31 cellular contexts compared by ENCODE assay signal in the genomic region with DNA sequence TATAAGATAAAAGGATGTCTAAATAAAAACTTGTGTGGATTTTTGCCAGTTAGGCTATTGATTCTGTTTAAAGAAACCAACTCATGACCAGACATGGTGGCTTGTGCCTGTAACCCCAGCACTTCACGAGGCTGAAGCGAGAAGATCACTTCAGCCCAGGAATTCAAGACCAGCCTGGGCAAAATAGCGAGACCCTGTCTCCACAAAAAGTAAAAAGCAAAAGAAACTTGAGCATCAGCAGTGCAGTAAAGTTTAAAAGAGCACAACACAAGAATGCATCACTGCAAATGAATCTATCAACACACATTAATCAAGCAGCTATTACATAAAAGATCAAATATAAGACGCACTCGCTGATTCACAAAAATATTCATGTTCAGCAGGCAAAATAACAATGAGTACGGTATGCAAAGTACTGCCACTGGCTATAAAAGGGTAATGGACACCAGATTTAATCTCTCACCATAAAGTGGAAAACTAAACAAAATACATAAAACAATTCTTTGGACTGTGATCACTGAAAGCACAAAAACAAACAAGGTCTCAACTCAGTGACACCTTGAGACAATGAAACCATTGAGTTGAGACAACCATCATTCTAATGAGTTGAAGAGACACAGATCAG. TPM values are rescaled to one million over a fixed set of nuclear protein-coding genes. Genes with fewer than 3 reads are reported as not detected.
A peak's percentile ranks its signal among the peaks of the same experiment; 100 is the strongest.
DNase-seq lines count a peak whose midpoint lies in the region; ATAC-seq, FAIRE-seq and TF ChIP-seq lines count a peak whose summit lies in the region.
"Had no signal": no experiment of that assay in that cellular context is flagged by ENCODE, and none has a peak within 500 bp of the region (broad histone marks: within the 10 kb centered on the region; RNA-seq: fewer than 3 reads in every experiment).

No MANE protein-coding gene starts in this region.

- H3K27me3 ChIP-seq in Karpas-422 (ENCODE audit: low read length) (no peaks in the 10 kb centered on the region), GM12878 (replicated peaks in 1 of 2; ENCODE audit: control insufficient read depth in 2 of 2, insufficient read depth in 2 of 2, low read length in 1 of 2) (no peaks in the 10 kb centered on the region), small intestine (ENCODE audit: control insufficient read depth in 2 of 2, insufficient read depth in 2 of 2, low read length in 2 of 2) (no peaks in the 10 kb centered on the region)
- H3K27me3 ChIP-seq: gastrocnemius medialis, neural progenitor cell, stomach had no signal

- H3K9me3 ChIP-seq in Karpas-422 (ENCODE audit: low read length) (no peaks in the 10 kb centered on the region), GM12878 (replicated peaks; ENCODE audit: control insufficient read depth, insufficient read depth, low read length) (no peaks in the 10 kb centered on the region; the same call in 2 of the 3 replicates), small intestine (ENCODE audit: control insufficient read depth, low read depth) (no peaks in the 10 kb centered on the region)
- H3K9me3 ChIP-seq: gastrocnemius medialis, psoas muscle, stomach had no signal

- TF ChIP-seq CTCF in GM12878 (IDR thresholded peaks at IDR 0.05 in 2 of 3, conservative IDR thresholded peaks at IDR 0.05 in 1 of 3; ENCODE audit: control insufficient read depth in 2 of 3, extremely low read depth in 1 of 3, insufficient read depth in 1 of 3, low read depth in 3 of 3, low read length in 3 of 3): no peak

- SMC1A ChIA-PET in GM12878 (lab: Charles Lee; ENCODE audit: uncharacterized antibody, unreplicated experiment): interaction anchor here (1.4 to 6.3 kb wide), 5 partner anchors 8 to 55 kb away, joined by 3 to 61 read pairs (median 7); a partner anchor contains a TSS

- peak overlapping the region; percentile 2 for H3K4me2 ChIP-seq in Karpas-422 (ENCODE audit: low read depth, low read length, poor library complexity, severe bottlenecking)
- peak overlapping the region; percentile 45; the same call in 1 of the 2 replicates for H3K4me2 ChIP-seq in GM12878 (ENCODE audit: control insufficient read depth, insufficient read depth)
- H3K4me2 ChIP-seq: neural progenitor cell had no signal

- H3K4me1 ChIP-seq in Karpas-422 (ENCODE audit: low read length) (peaks cover 39% of the 10 kb centered on the region), GM12878 (ENCODE audit: control insufficient read depth, insufficient read depth, low read length) (peaks cover 29% of the 10 kb centered on the region), small intestine (ENCODE audit: control insufficient read depth in 2 of 2, insufficient read depth in 1 of 2, low read depth in 1 of 2, low read length in 1 of 2) (peaks cover 2 to 12% of the 10 kb centered on the region in 2 donors)
- H3K4me1 ChIP-seq: neural progenitor cell had no signal

- peaks cover 75 to 81% (median 77%) of the 10 kb centered on the region in 3 donors for H3K4me1 Mint-ChIP-seq in T-cell
- H3K4me1 Mint-ChIP-seq: neural progenitor cell had no signal

- peak; percentile 65 for FAIRE-seq in GM18507 (lab: Jason Lieb, UNC)
- no peak for FAIRE-seq in GM12878 (lab: Jason Lieb, UNC)
- no peak for FAIRE-seq in small intestine (lab: Jason Lieb, UNC)

- peaks cover 95% of the 10 kb centered on the region for H3K79me2 ChIP-seq in Karpas-422 (ENCODE audit: low read length)
- H3K79me2 ChIP-seq in GM12878 (ENCODE audit: control insufficient read depth, insufficient read depth, low read length): peaks cover 63% of the 10 kb centered on the region

- in situ Hi-C loops in GM12878 (cut with MboI): no loop called here

- H3K9me2 ChIP-seq in Karpas-422 (replicated peaks; ENCODE audit: insufficient read depth, low read length): no peaks in the 10 kb centered on the region

- no peaks in the 10 kb centered on the region for H3K27me3 Mint-ChIP-seq in T-cell
- H3K27me3 Mint-ChIP-seq: activated B cell treated with CpG ODN at 0.5 μM for 24 hours; activated CD4-positive, alpha-beta memory T cell treated with anti-CD3 and anti-CD28 coated beads for 36 hours had no signal

- H3K27ac ChIP-seq in Karpas-422 (ENCODE audit: low read length) (peak overlapping the region; percentile 20; the same call in 1 of the 2 replicates), GM12878 (ENCODE audit: control insufficient read depth, insufficient read depth) (no peak overlapping the region; the same call in 1 of the 2 replicates), small intestine (ENCODE audit: low read depth in 1 of 2, low read length in 1 of 2) (no peak overlapping the region)
- H3K27ac ChIP-seq: gastrocnemius medialis, neural progenitor cell, psoas muscle, RWPE1, skin epidermis, stomach had no signal

- H3K9ac ChIP-seq in Karpas-422 (ENCODE audit: low read length) (no peak overlapping the region), GM12878 (ENCODE audit: control insufficient read depth, insufficient read depth, low read length) (no peak overlapping the region)
- H3K9ac ChIP-seq: neural progenitor cell had no signal

- no peak overlapping the region for H3K27ac Mint-ChIP-seq in T-cell
- H3K27ac Mint-ChIP-seq: activated B cell treated with CpG ODN at 0.5 μM for 24 hours; activated CD4-positive, alpha-beta memory T cell treated with anti-CD3 and anti-CD28 coated beads for 36 hours; neural progenitor cell had no signal

- no TSS peak for BruUV-seq in GM12878 (replicated peaks; lab: Mats Ljungman, UMichigan)

- POLR2A ChIA-PET in GM12878 (lab: Charles Lee) (interaction anchor here (1.3 kb wide), 1 partner anchor 13 kb away, joined by 8 read pairs; no protein-coding TSS in a partner anchor), T-cell (lab: Charles Lee) (interaction anchor here in 1 of 2 donors (0.5 kb wide), 1 partner anchor 27 kb away, joined by 3 read pairs; no protein-coding TSS in a partner anchor)

- H3K36me3 ChIP-seq in Karpas-422 (ENCODE audit: insufficient read depth, low read length): no peaks in the 10 kb centered on the region
- no peaks in the 10 kb centered on the region for H3K36me3 ChIP-seq in GM12878 (ENCODE audit: control insufficient read depth in 2 of 2, insufficient read depth in 2 of 2, low read length in 1 of 2)
- no peaks in the 10 kb centered on the region for H3K36me3 ChIP-seq in small intestine (ENCODE audit: control insufficient read depth in 2 of 2, insufficient read depth in 2 of 2, low read length in 2 of 2)
- H3K36me3 ChIP-seq: gastrocnemius medialis, neural progenitor cell had no signal

- no peak for TF ChIP-seq RAD21 in GM12878 (IDR thresholded peaks at IDR 0.05; ENCODE audit: insufficient read depth, low read depth, low read length)

- peaks cover 0 to 9% (median 7%) of the 10 kb centered on the region in 3 donors for H3K9me3 Mint-ChIP-seq in T-cell
- H3K9me3 Mint-ChIP-seq: activated B cell treated with CpG ODN at 0.5 μM for 24 hours had no signal

- TF ChIP-seq POLR2A in GM12878 (IDR thresholded peaks at IDR 0.05; ENCODE audit: low read depth, low read length): no peak

- intact Hi-C loops in GM12878 (cut with micrococcal nuclease; ENCODE audit: unreplicated experiment): no loop called here

- H3K4me3 Mint-ChIP-seq in T-cell: no peak overlapping the region
- H3K4me3 Mint-ChIP-seq: activated B cell treated with CpG ODN at 0.5 μM for 24 hours; activated CD4-positive, alpha-beta memory T cell treated with anti-CD3 and anti-CD28 coated beads for 36 hours; neural progenitor cell had no signal

- CTCF ChIA-PET in GM12878 (lab: Yijun Ruan, JAX) (interaction anchor here (1.4 to 1.9 kb wide), 4 partner anchors 12 to 107 kb away, joined by 3 to 19 read pairs (median 5); no protein-coding TSS in a partner anchor), T-cell (lab: Charles Lee) (no interaction called here)

- H3K4me3 ChIP-seq in Karpas-422 (ENCODE audit: low read length): no peak overlapping the region
- no peak overlapping the region for H3K4me3 ChIP-seq in GM12878
- no peak overlapping the region for H3K4me3 ChIP-seq in small intestine (ENCODE audit: low read depth in 1 of 2, low read length in 2 of 2)
- H3K4me3 ChIP-seq: gastrocnemius medialis, neural progenitor cell, psoas muscle, skin epidermis, stomach had no signal

- peak; percentile 4; the same call in 1 of the 3 replicates for ATAC-seq in GM12878
- ATAC-seq in T-cell (replicated peaks in 1 of 4): no peak
- ATAC-seq: gastrocnemius medialis, psoas muscle, SK-N-SH treated with all-trans-retinoic acid at 6 μM for 48 hours had no signal

- H2AFZ ChIP-seq in Karpas-422 (ENCODE audit: low read length) (no peak overlapping the region), GM12878 (ENCODE audit: control insufficient read depth, low read depth, low read length) (no peak overlapping the region)
- H2AFZ ChIP-seq: neural progenitor cell had no signal

- RAD21 ChIA-PET in GM12878 (lab: Charles Lee; ENCODE audit: unreplicated experiment): interaction anchor here (0.6 to 1.1 kb wide), 2 partner anchors 68 to 143 kb away, joined by 3 to 4 read pairs; no protein-coding TSS in a partner anchor

- H4K20me1 ChIP-seq in Karpas-422 (ENCODE audit: insufficient read depth, low read depth, low read length): no peaks in the 10 kb centered on the region
- no peaks in the 10 kb centered on the region for H4K20me1 ChIP-seq in GM12878 (ENCODE audit: control insufficient read depth, insufficient read depth)

- no peak for TF ChIP-seq EP300 in GM12878 (IDR thresholded peaks at IDR 0.05; ENCODE audit: borderline replicate concordance in 1 of 2, control insufficient read depth in 1 of 2, low read depth in 2 of 2, low read length in 2 of 2)

- WGBS in GM12878 (ENCODE audit: insufficient coverage, insufficient replicate concordance, low lambda C conversion rate, missing lambda C conversion rate): 100% methylated on average over 6 of the region's 6 CpGs
- 51 to 70% (median 65%) methylated on average over 6 of the region's 6 CpGs for WGBS in small intestine, 3 donors

- H3K36me3 Mint-ChIP-seq in T-cell: peaks cover 11% of the 10 kb centered on the region

- DNase-seq in GM18507 (ENCODE audit: extremely low spot score, insufficient read length, low read depth) (no peak), Karpas-422 (no peak), GM12878 (ENCODE audit: low read depth, low spot score) (no peak), small intestine (peak; percentile 26), T-cell (no peak), hippocampal formation (lab: John Stamatoyannopoulos, UW) (no peak)
- no peak for DNase-seq in stimulated activated CD4-positive, alpha-beta T cell treated with anti-CD3 and anti-CD28 coated beads, Interleukin-4, amount 100 ng/mL, for 24 hours
- DNase-seq: activated B cell treated with CpG ODN at 0.5 μM for 24 hours; activated CD4-positive, alpha-beta memory T cell treated with anti-CD3 and anti-CD28 coated beads for 36 hours; activated naive CD4-positive, alpha-beta T cell; activated T-cell treated with anti-CD3 and anti-CD28 coated beads for 4 hours; AML-193; amygdala; caudate nucleus; COR-L47; EL; erythroblast; gastrocnemius medialis; IMR-90; midbrain; MV-4-11; NCI-H1930; NCI-H446 treated with DMSO at 0.1 percent for 48 hours; psoas muscle; stomach; T-helper 9 cell; trophoblast cell had no signal

RNA-seq across cellular contexts. Expression of a gene that starts 41.3 kb away (rescaled TPM):
- 113 and 131 TPM in 2 replicates for total RNA-seq in Karpas-422 (2014; rRNA removed; shearing (Covaris generic); ENCODE audit: low replicate concordance)
- total RNA-seq in GM12878 (2013; cell fraction: nucleolus; rRNA removed): 574 and 578 TPM in 2 replicates
- total RNA-seq in GM12878 (2014; rRNA removed) (75.5 and 89.8 TPM in 2 replicates), GM12878 (2014; rRNA removed; fragmentation: Illumina TruSeq; extraction: Trizol) (93.4 and 101 TPM in 2 replicates), GM12878 (2021) (70.6 and 72.7 TPM in 2 replicates), T-cell (10 to 100 TPM; 56.1 to 81.7 (median 56.9) TPM)
- 40.5 TPM for polyA plus RNA-seq in GM12878 (2011; ENCODE audit: low read depth)
- polyA plus RNA-seq in GM12878 (2011; rRNA removed) (74.6 and 82.6 TPM in 2 replicates), GM12878 (2014; fragmentation: Illumina TruSeq; extraction: Trizol) (74.4 and 98.9 TPM in 2 replicates), GM12878 (2014; fragmentation: Nextera tagmentation; extraction: Ambion mirVana) (10 to 100 TPM; 20.3 to 22.0 TPM), GM12878 (2014; rRNA removed) (37.1 and 39.4 TPM in 2 replicates), GM12878 (2016; fragmentation: Nextera tagmentation; extraction: Ambion mirVana) (10 to 100 TPM; 24.8 to 29.4 TPM), small intestine (10 to 100 TPM; 14.9 to 22.5 (median 16.8) TPM)
- 71.9 and 79.6 TPM in 2 replicates for polyA plus RNA-seq in GM12878 (2011; cell fraction: cytosol; rRNA removed)
- polyA plus RNA-seq in GM12878 (2011; cell fraction: nucleus; rRNA removed): 58.5 and 60.2 TPM in 2 replicates
- 39.6 and 45.7 TPM in 2 replicates for polyA plus RNA-seq in GM12878 (2012)
- polyA minus RNA-seq in GM12878 (2011; rRNA and poly(A)+ RNA removed): 433 TPM in 2 replicates
- polyA minus RNA-seq in GM12878 (2011; cell fraction: cytosol; rRNA and poly(A)+ RNA removed): 91.3 and 96.2 TPM in 2 replicates
- polyA minus RNA-seq in GM12878 (2011; cell fraction: nucleus; rRNA and poly(A)+ RNA removed): 384 and 542 TPM in 2 replicates
